In the genomic region with DNA sequence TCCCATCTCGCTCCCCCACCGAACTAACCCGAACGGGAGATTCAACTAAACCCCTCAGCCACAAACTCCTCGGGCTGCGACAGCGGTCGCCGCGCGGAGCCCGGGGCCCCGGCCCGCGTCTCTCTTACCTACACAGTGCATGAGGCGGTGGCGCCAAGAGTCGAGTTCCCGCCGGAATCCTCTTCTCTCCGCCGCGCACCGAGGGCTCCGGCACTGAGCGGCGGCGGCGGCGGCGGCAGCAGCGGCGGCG, we compare ENCODE assay signal across 8 cellular contexts. TPM values are rescaled to one million over a fixed set of nuclear protein-coding genes. Genes with fewer than 3 reads are reported as not detected.
DNase-seq lines count a peak whose midpoint lies in the region; ATAC-seq, FAIRE-seq and TF ChIP-seq lines count a peak whose summit lies in the region.

No MANE protein-coding gene starts in this region.

- no peaks in the 10 kb centered on the region for H3K9me3 Mint-ChIP-seq in natural killer cell

- H3K27ac ChIP-seq in BLaER1 (peak overlapping the region; percentile 98), Karpas-422 (ENCODE audit: low read length) (peak overlapping the region; percentile 58), duodenal mucosa (ENCODE audit: low read depth, low read length) (peak overlapping the region; percentile 86)

- H2AFZ ChIP-seq in Karpas-422 (ENCODE audit: low read length), result peak overlapping the region; percentile 94; the same call in 1 of the 2 replicates

- H3K4me1 ChIP-seq in BLaER1, result peaks cover 28% of the 10 kb centered on the region
- peaks cover 42% of the 10 kb centered on the region for H3K4me1 ChIP-seq in Karpas-422 (ENCODE audit: low read length)
- H3K4me1 ChIP-seq in duodenal mucosa (ENCODE audit: control insufficient read depth in 1 of 2, insufficient read depth in 2 of 2, low read length in 2 of 2), result peaks cover 10 to 13% of the 10 kb centered on the region in 2 donors

- H3K9me3 ChIP-seq in BLaER1 (no peaks in the 10 kb centered on the region), Karpas-422 (ENCODE audit: low read length) (no peaks in the 10 kb centered on the region), duodenal mucosa (ENCODE audit: control insufficient read depth in 1 of 2, low read length in 2 of 2) (no peaks in the 10 kb centered on the region)

- peaks cover 0 to 3% of the 10 kb centered on the region in 2 donors for H3K27me3 Mint-ChIP-seq in natural killer cell (ENCODE audit: low read depth in 2 of 2)

- peaks cover 44% of the 10 kb centered on the region for H4K20me1 ChIP-seq in BLaER1
- peaks cover 5% of the 10 kb centered on the region; the same call in 1 of the 2 replicates for H4K20me1 ChIP-seq in Karpas-422 (ENCODE audit: insufficient read depth, low read depth, low read length)

- H3K9ac ChIP-seq in BLaER1 (peak overlapping the region; percentile 97), Karpas-422 (ENCODE audit: low read length) (peak overlapping the region; percentile 92), duodenal mucosa (ENCODE audit: low read depth in 1 of 2, low read length in 2 of 2) (peak overlapping the region; percentile 59 to 74)

- ATAC-seq in GM21526 (IDR thresholded peaks at IDR 0.05; ENCODE audit: low FRiP score, unreplicated experiment) (peak; percentile 17), natural killer cell (peak in 1 of 3 donors; percentile 11)

- H3K36me3 ChIP-seq in BLaER1 (no peaks in the 10 kb centered on the region), Karpas-422 (ENCODE audit: insufficient read depth, low read length) (0 out of 2 replicates have a peak, but pooled peaks cover 3% of the 10 kb centered on the region), duodenal mucosa (ENCODE audit: control insufficient read depth in 1 of 2, insufficient read depth in 2 of 2, low read length in 2 of 2) (no peaks in the 10 kb centered on the region)

- peak overlapping the region; percentile 98 for H3K4me3 Mint-ChIP-seq in natural killer cell

- H3K4me2 ChIP-seq in BLaER1 (peak overlapping the region; percentile 39), Karpas-422 (ENCODE audit: low read depth, low read length, poor library complexity, severe bottlenecking) (peak overlapping the region; percentile 96)

- H3K4me1 Mint-ChIP-seq in natural killer cell, result peaks cover 27% of the 10 kb centered on the region in 2 donors

- FAIRE-seq in GM19239 (lab: Jason Lieb, UNC), result no peak

- H3K27me3 ChIP-seq in BLaER1, result peaks cover 12% of the 10 kb centered on the region
- no peaks in the 10 kb centered on the region for H3K27me3 ChIP-seq in Karpas-422 (ENCODE audit: low read length)
- no peaks in the 10 kb centered on the region for H3K27me3 ChIP-seq in duodenal mucosa (ENCODE audit: control insufficient read depth in 1 of 2, insufficient read depth in 2 of 2, low read length in 2 of 2)

- DNase-seq in Karpas-422, result no peak
- no peak for DNase-seq in natural killer cell
- no peak for DNase-seq in GM19239 (ENCODE audit: insufficient read length, low spot score)
- DNase-seq in COLO829 (ENCODE audit: low spot score), result no peak
- no peak for DNase-seq in SIG-M5 (lab: John Stamatoyannopoulos, UW)

- peaks cover 47% of the 10 kb centered on the region for H3K79me2 ChIP-seq in Karpas-422 (ENCODE audit: low read length)

- H3K36me3 Mint-ChIP-seq in natural killer cell, result no peaks in the 10 kb centered on the region

- peak overlapping the region; percentile 83 to 97 for H3K27ac Mint-ChIP-seq in natural killer cell

- no peak for TF ChIP-seq CTCF in natural killer cell (IDR thresholded peaks at IDR 0.05)

- H3K4me3 ChIP-seq in BLaER1 (peak overlapping the region; percentile 99), Karpas-422 (ENCODE audit: low read length) (peak overlapping the region; percentile 86), duodenal mucosa (ENCODE audit: low read depth in 1 of 2, low read length in 2 of 2) (peak overlapping the region; percentile 80 to 91)

- no peaks in the 10 kb centered on the region for H3K9me2 ChIP-seq in Karpas-422 (replicated peaks; ENCODE audit: insufficient read depth, low read length)

- intact Hi-C loops in natural killer cell (cut with micrococcal nuclease), result loop anchor here (2.0 kb wide), 1 partner anchor 445 kb away; the partner anchor contains the start of gene LAP3

RNA-seq across cellular contexts. Expression of gene LCORL, which starts 0.2 kb away (rescaled TPM):
- total RNA-seq in Karpas-422 (2014; rRNA removed; shearing (Covaris generic); ENCODE audit: low replicate concordance), result 33.1 and 50.1 TPM in 2 replicates
- 10 to 100 TPM; 19.9 to 28.4 (median 26.4) TPM for total RNA-seq in natural killer cell
